ENCODE assay signal across 8 cellular contexts in the genomic region with DNA sequence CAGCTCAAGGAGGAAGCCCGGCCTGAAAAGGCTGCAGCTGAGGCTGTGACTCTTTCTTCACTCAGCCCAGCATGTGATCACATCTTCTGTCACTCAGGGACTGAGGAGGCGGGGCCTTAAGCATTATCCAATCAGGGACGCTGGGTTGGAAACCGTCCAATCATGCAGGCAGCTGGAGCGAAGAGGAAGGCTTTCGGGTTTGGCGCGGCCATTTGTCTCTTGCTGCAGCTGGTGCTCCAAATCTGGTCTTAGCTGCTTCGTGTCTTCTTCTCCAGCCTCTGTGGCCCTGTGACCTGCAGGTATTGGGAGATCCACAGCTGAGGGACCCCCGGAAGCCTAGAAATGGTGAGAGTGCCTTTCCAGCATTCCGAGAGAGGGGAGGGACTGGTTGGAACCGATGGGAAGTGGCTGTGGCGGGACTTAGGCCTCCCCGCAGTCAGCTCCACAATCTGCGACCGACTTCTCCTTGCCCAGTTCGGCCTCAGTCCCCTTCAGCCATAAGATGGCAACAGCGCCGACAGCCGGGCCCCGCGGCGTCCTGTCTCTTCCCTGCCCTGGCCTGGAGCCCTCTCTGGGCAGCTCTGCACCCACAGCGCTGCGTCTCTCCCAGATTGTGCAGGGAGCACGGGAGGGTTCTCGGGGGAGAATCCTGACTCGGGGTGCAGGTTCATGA. TPM values are rescaled to one million over a fixed set of nuclear protein-coding genes. Genes with fewer than 3 reads are reported as not detected.
A peak's percentile ranks its signal among the peaks of the same experiment; 100 is the strongest.
DNase-seq lines count a peak whose midpoint lies in the region; ATAC-seq and TF ChIP-seq lines count a peak whose summit lies in the region.

A gene (plus strand): TSS at position 210 of the 673 bp plus-strand sequence. CDS start 133 bp downstream, at position 343.

- peak; percentile 57 for TF ChIP-seq CTCF in chondrocyte (IDR thresholded peaks at IDR 0.05)
- TF ChIP-seq CTCF in kidney epithelial cell (IDR thresholded peaks at IDR 0.05; ENCODE audit: insufficient read depth, low read length, poor library complexity, severe bottlenecking): peak; percentile 16

- peak within 1 kb of the TSS in 1 of 3 donors; percentile 53 for H3K27ac Mint-ChIP-seq in CD4-positive, CD25-positive, alpha-beta regulatory T cell
- peak within 1 kb of the TSS; percentile 90 for H3K27ac Mint-ChIP-seq in chondrocyte (ENCODE audit: unreplicated experiment)

- H3K9ac ChIP-seq in HUES6 (ENCODE audit: low read length): peak within 1 kb of the TSS; percentile 67

- DNase-seq in CD4-positive, CD25-positive, alpha-beta regulatory T cell: peak; percentile 73 to 88 (median 83)
- peak; percentile 81 for DNase-seq in activated CD4-positive, CD25-positive, alpha-beta regulatory T cell treated with anti-CD3 and anti-CD28 coated beads, Interleukin-2, amount 50 U/mL, for 72 hours
- DNase-seq in chondrocyte (ENCODE audit: low spot score) (peak; percentile 95), kidney epithelial cell (ENCODE audit: low read depth) (peak; percentile 91), DMS 273 (lab: John Stamatoyannopoulos, UW; ENCODE audit: unreplicated experiment) (no peak)
- peak; percentile 77 to 85 (median 81) for DNase-seq in stimulated activated CD4-positive, alpha-beta T cell treated with anti-CD3 and anti-CD28 coated beads, Interleukin-12 subunit alpha, Interleukin-12 subunit beta, amount 100 ng/mL, for 48 hours (ENCODE audit: low read depth in 2 of 3, low spot score in 1 of 3)

- no peaks in the 10 kb centered on the region for H3K36me3 ChIP-seq in CD4-positive, CD25-positive, alpha-beta regulatory T cell (ENCODE audit: control insufficient read depth, insufficient read depth, low read length)
- H3K36me3 ChIP-seq in HUES6 (ENCODE audit: control insufficient read depth, insufficient read depth, low read length): no peaks in the 10 kb centered on the region; the same call in 1 of the 2 replicates
- no peaks in the 10 kb centered on the region for H3K36me3 ChIP-seq in kidney epithelial cell (ENCODE audit: control insufficient read depth, insufficient read depth, low read length)

- H3K27me3 Mint-ChIP-seq in CD4-positive, CD25-positive, alpha-beta regulatory T cell: no peaks in the 10 kb centered on the region
- H3K27me3 Mint-ChIP-seq in chondrocyte (ENCODE audit: low read depth): no peaks in the 10 kb centered on the region

- no peaks in the 10 kb centered on the region for H3K27me3 ChIP-seq in CD4-positive, CD25-positive, alpha-beta regulatory T cell (ENCODE audit: control insufficient read depth, insufficient read depth, low read length)
- no peaks in the 10 kb centered on the region for H3K27me3 ChIP-seq in HUES6 (ENCODE audit: control insufficient read depth, insufficient read depth, low read length)
- no peaks in the 10 kb centered on the region for H3K27me3 ChIP-seq in kidney epithelial cell (ENCODE audit: control insufficient read depth, insufficient read depth, low read length)

- H3K4me1 ChIP-seq in CD4-positive, CD25-positive, alpha-beta regulatory T cell (ENCODE audit: control insufficient read depth, insufficient read depth, low read length, poor library complexity, severe bottlenecking): peaks cover 16% of the 10 kb centered on the region
- peaks cover 6% of the 10 kb centered on the region; the same call in 1 of the 2 replicates for H3K4me1 ChIP-seq in HUES6 (ENCODE audit: control insufficient read depth, insufficient read depth, low read length)

- no peak within 1 kb of the TSS for H3K27ac ChIP-seq in CD4-positive, CD25-positive, alpha-beta regulatory T cell (ENCODE audit: insufficient read depth, low read length, poor library complexity, severe bottlenecking)
- peak within 1 kb of the TSS; percentile 39; the same call in 1 of the 2 replicates for H3K27ac ChIP-seq in HUES6 (ENCODE audit: low read depth, low read length)

- H3K4me3 ChIP-seq in CD4-positive, CD25-positive, alpha-beta regulatory T cell (ENCODE audit: low read depth, low read length): peak within 1 kb of the TSS; percentile 80
- H3K4me3 ChIP-seq in HUES6 (ENCODE audit: low read depth, low read length) (peak within 1 kb of the TSS; percentile 82), kidney epithelial cell (ENCODE audit: low read depth, low read length) (peak within 1 kb of the TSS; percentile 71)

- peaks cover 9 to 27% (median 12%) of the 10 kb centered on the region in 4 donors for H3K4me1 Mint-ChIP-seq in CD4-positive, CD25-positive, alpha-beta regulatory T cell
- H3K4me1 Mint-ChIP-seq in chondrocyte (ENCODE audit: low read depth): peaks cover 19% of the 10 kb centered on the region

- H3K4me3 Mint-ChIP-seq in CD4-positive, CD25-positive, alpha-beta regulatory T cell: peak within 1 kb of the TSS; percentile 82 to 91 (median 89)
- H3K4me3 Mint-ChIP-seq in chondrocyte (ENCODE audit: unreplicated experiment): peak within 1 kb of the TSS; percentile 89

- H3K36me3 Mint-ChIP-seq in CD4-positive, CD25-positive, alpha-beta regulatory T cell: peaks cover 13% of the 10 kb centered on the region
- peaks cover 1% of the 10 kb centered on the region for H3K36me3 Mint-ChIP-seq in chondrocyte (ENCODE audit: low read depth)

- peaks cover 0 to 17% (median 0%) of the 10 kb centered on the region in 7 donors for H3K9me3 Mint-ChIP-seq in CD4-positive, CD25-positive, alpha-beta regulatory T cell
- H3K9me3 Mint-ChIP-seq in chondrocyte (ENCODE audit: low read depth): peaks cover 7% of the 10 kb centered on the region

- ATAC-seq in CD4-positive, CD25-positive, alpha-beta regulatory T cell (ENCODE audit: low read depth in 2 of 2): peak; percentile 98 to 99
- ATAC-seq in GM19468 (IDR thresholded peaks at IDR 0.05; ENCODE audit: extremely low read depth, unreplicated experiment): peak; percentile 73

- no peaks in the 10 kb centered on the region for H3K9me3 ChIP-seq in CD4-positive, CD25-positive, alpha-beta regulatory T cell (ENCODE audit: control insufficient read depth in 2 of 2, low read length in 2 of 2)
- H3K9me3 ChIP-seq in HUES6 (ENCODE audit: control insufficient read depth, insufficient read depth, low read depth, low read length): peaks cover 17% of the 10 kb centered on the region; the same call in 1 of the 2 replicates

RNA-seq across cellular contexts. Expression of the gene that starts here (rescaled TPM):
- total RNA-seq in CD4-positive, CD25-positive, alpha-beta regulatory T cell: 2.8 TPM
- polyA plus RNA-seq in CD4-positive, CD25-positive, alpha-beta regulatory T cell: 1 to 10 TPM in 3 of 4 donors, under 1 TPM in 1; 0.54 to 3.3 (median 1.5) TPM
- 2.3 to 5.1 TPM (median 2.4 TPM) in 3 replicates for total RNA-seq in chondrocyte
- 5.1 TPM in 2 replicates for total RNA-seq in kidney epithelial cell
